In genomic region chr10:71945819-71946474, GRCh38 we compare ENCODE assay signal across 17 cellular contexts. TPM values are rescaled to one million over a fixed set of nuclear protein-coding genes. Genes with fewer than 3 reads are reported as not detected.
DNase-seq lines count a peak whose midpoint lies in the region; ATAC-seq lines count a peak whose summit lies in the region.
"Had no signal": no experiment of that assay in that cellular context is flagged by ENCODE, and none has a peak within 500 bp of the region (broad histone marks: within the 10 kb centered on the region; RNA-seq: fewer than 3 reads in every experiment).

No MANE protein-coding gene starts in this region.

- H3K79me1 ChIP-seq in neuronal stem cell (ENCODE audit: low read depth, low read length), result no peaks in the 10 kb centered on the region

- no CpG with 5 or more reads among the region's 8 CpGs for WGBS in neuronal stem cell (ENCODE audit: extremely low coverage in 2 of 2, insufficient read length in 2 of 2, insufficient replicate concordance in 1 of 2), 2 donors

- no peak overlapping the region for H3K9ac ChIP-seq in neuronal stem cell (ENCODE audit: low read depth, low read length, poor library complexity)

- H3K27me3 Mint-ChIP-seq in naive B cell, result peaks cover 1 to 11% (median 5%) of the 10 kb centered on the region in 3 donors

- peaks cover 9 to 14% of the 10 kb centered on the region in 2 donors for H3K9me3 ChIP-seq in neuronal stem cell (replicated peaks in 1 of 2; ENCODE audit: control insufficient read depth in 2 of 2, insufficient read depth in 1 of 2, low read depth in 1 of 2, low read length in 2 of 2)

- no peak overlapping the region for H3K27ac ChIP-seq in neuronal stem cell (replicated peaks; ENCODE audit: low read length)
- H3K27ac ChIP-seq: SK-N-MC had no signal

- H3K18ac ChIP-seq in neuronal stem cell (ENCODE audit: low read length), result no peak overlapping the region

- H2AFZ ChIP-seq in neuronal stem cell (ENCODE audit: low read length), result no peak overlapping the region

- peak overlapping the region in 1 of 8 donors; percentile 7 for H3K4me3 Mint-ChIP-seq in naive B cell

- peaks cover 22 to 27% of the 10 kb centered on the region in 2 donors for H3K36me3 Mint-ChIP-seq in naive B cell

- H3K23ac ChIP-seq in neuronal stem cell (ENCODE audit: low read depth, low read length, poor library complexity), result no peak overlapping the region

- no peaks in the 10 kb centered on the region for H3K4me1 ChIP-seq in neuronal stem cell (ENCODE audit: control insufficient read depth in 2 of 2, insufficient read depth in 1 of 2, low read depth in 1 of 2, low read length in 2 of 2)

- H3K4me3 ChIP-seq in neuronal stem cell (ENCODE audit: low read length in 2 of 2), result no peak overlapping the region
- H3K4me3 ChIP-seq: SK-N-MC had no signal

- H2BK120ac ChIP-seq in neuronal stem cell (ENCODE audit: low read depth, low read length), result no peak overlapping the region

- no peak overlapping the region for H2BK12ac ChIP-seq in neuronal stem cell (ENCODE audit: low read length)

- H3K27me3 ChIP-seq in neuronal stem cell (ENCODE audit: control insufficient read depth in 3 of 3, insufficient read depth in 3 of 3, low read depth in 1 of 3, low read length in 3 of 3), result peaks cover 0 to 5% (median 0%) of the 10 kb centered on the region in 3 experiments

- no peaks in the 10 kb centered on the region for H3K36me3 ChIP-seq in neuronal stem cell (replicated peaks in 1 of 2; ENCODE audit: control insufficient read depth in 2 of 2, insufficient read depth in 2 of 2, low read length in 2 of 2)

- no peak overlapping the region for H4K91ac ChIP-seq in neuronal stem cell (ENCODE audit: low read depth, low read length, poor library complexity)

- no peak overlapping the region for H3K14ac ChIP-seq in neuronal stem cell (ENCODE audit: low read length)

- H3K4me1 Mint-ChIP-seq in naive B cell, result no peaks in the 10 kb centered on the region

- no peak overlapping the region for H2BK5ac ChIP-seq in neuronal stem cell (ENCODE audit: low read length)

- peaks cover 18 to 71% (median 37%) of the 10 kb centered on the region in 7 donors for H3K9me3 Mint-ChIP-seq in naive B cell

- peak; percentile 52 for DNase-seq in DMS53 (lab: John Stamatoyannopoulos, UW)
- DNase-seq in DMS53 treated with DMSO at 0.1 percent for 48 hours (lab: John Stamatoyannopoulos, UW; ENCODE audit: unreplicated experiment), result no peak
- DNase-seq in NCI-H69 (lab: John Stamatoyannopoulos, UW), result peak; percentile 18
- DNase-seq in dermis blood vessel endothelial cell, result peak; percentile 23
- peak; percentile 8 for DNase-seq in naive B cell
- DNase-seq in neuronal stem cell (ENCODE audit: low spot score), result no peak
- no peak for DNase-seq in NCI-H226
- DNase-seq: 8988T, DND-41, GF-D8, NCI-H146, NCI-H2107, NCI-H345 had no signal

- no peak overlapping the region for H2AK5ac ChIP-seq in neuronal stem cell (ENCODE audit: low read depth, low read length)

- H3K4me2 ChIP-seq in neuronal stem cell (ENCODE audit: insufficient read depth, low read length, poor library complexity, severe bottlenecking), result no peak overlapping the region

- no peak for ATAC-seq in naive B cell (ENCODE audit: low read depth in 2 of 2)
- no peak for ATAC-seq in GM18517 (IDR thresholded peaks at IDR 0.05; ENCODE audit: unreplicated experiment)
- ATAC-seq: Panc1, Right ventricle myocardium inferior had no signal

- no peak overlapping the region for H3K27ac Mint-ChIP-seq in naive B cell

- no peak overlapping the region for H2BK15ac ChIP-seq in neuronal stem cell (ENCODE audit: low read length)

- H3K4ac ChIP-seq in neuronal stem cell (ENCODE audit: low read length), result no peak overlapping the region

- no peak overlapping the region for H4K8ac ChIP-seq in neuronal stem cell (ENCODE audit: low read depth, low read length)

RNA-seq across cellular contexts. Expression of gene CHST3, which starts 18.2 kb away (rescaled TPM):
- total RNA-seq in dermis blood vessel endothelial cell, result 7.0 TPM in 2 replicates
- polyA plus RNA-seq in naive B cell (ENCODE audit: low read depth in 6 of 6), result not detected
- 6.5 TPM for polyA plus RNA-seq in neuronal stem cell (2013, experiment 1 of 2)
- 6.3 TPM for polyA plus RNA-seq in neuronal stem cell (2013, experiment 2 of 2)

Comparison
In these comparisons a context has a peak if more than half of its experiments do, and no peak if none do; other contexts are left out.
1. DNase-seq: peak in DMS53 (single experiment), NCI-H69 (single experiment), dermis blood vessel endothelial cell (single experiment) and naive B cell (single experiment); none in DMS53 treated with DMSO at 0.1 percent for 48 hours (single experiment), neuronal stem cell (single experiment) and NCI-H226 (single experiment).